Comparison of ENCODE assay signal across 24 cellular contexts in the genomic region with DNA sequence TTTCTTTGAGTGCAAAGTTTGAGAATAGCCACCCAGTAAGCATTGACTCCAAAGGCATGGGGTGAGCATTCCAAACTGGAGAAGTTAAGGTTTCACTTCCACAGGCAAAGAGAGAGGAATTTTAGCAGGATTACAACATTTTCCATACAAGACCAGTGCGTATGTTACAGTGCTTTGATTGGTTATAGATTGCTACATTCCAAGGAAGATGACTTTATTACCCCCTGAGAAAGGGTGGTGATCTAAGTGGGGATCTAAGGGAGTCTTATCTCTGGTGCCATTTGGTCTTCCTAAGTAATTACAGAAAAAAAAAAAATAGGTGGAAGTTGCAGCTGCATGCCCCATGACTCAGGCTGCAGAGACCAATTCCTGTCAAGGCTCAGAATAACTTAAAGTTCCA. TPM values are rescaled to one million over a fixed set of nuclear protein-coding genes. Genes with fewer than 3 reads are reported as not detected.
A peak's percentile ranks its signal among the peaks of the same experiment; 100 is the strongest.
DNase-seq lines count a peak whose midpoint lies in the region; ATAC-seq and TF ChIP-seq lines count a peak whose summit lies in the region.
"Had no signal": no experiment of that assay in that cellular context is flagged by ENCODE, and none has a peak within 500 bp of the region (broad histone marks: within the 10 kb centered on the region; RNA-seq: fewer than 3 reads in every experiment).

No MANE protein-coding gene starts in this region.

- no peaks in the 10 kb centered on the region for H3K9me3 ChIP-seq in vagina
- H3K9me3 ChIP-seq: mucosa of descending colon, neutrophil, SJSA1, transverse colon had no signal

- H3K4me1 ChIP-seq in vagina = no peaks in the 10 kb centered on the region
- H3K4me1 ChIP-seq: SJSA1, transverse colon had no signal

- intact Hi-C loops in vagina (cut with DNase I) = no loop called here
- intact Hi-C loops in activated naive CD4-positive, alpha-beta T cell treated with anti-CD3 and anti-CD28 coated beads for 36 hours (cut with micrococcal nuclease) = no loop called here
- intact Hi-C loops in left cardiac atrium (cut with DNase I) = no loop called here

- CTCF ChIA-PET in activated naive CD4-positive, alpha-beta T cell treated with anti-CD3 and anti-CD28 coated beads for 36 hours (lab: Charles Lee) = interaction anchor here (0.6 kb wide), 1 partner anchor 23 kb away, joined by 3 read pairs; no protein-coding TSS in a partner anchor

- peak; percentile 35 for DNase-seq in AG09309 (ENCODE audit: low read depth)
- peak; percentile 91 for DNase-seq in NCI-H226
- peak; percentile 33 for DNase-seq in dedifferentiated amniotic fluid mesenchymal stem cell (ENCODE audit: extremely low spot score)
- DNase-seq in kidney tubule cell (ENCODE audit: low spot score) = peak; percentile 29
- DNase-seq in DMS53 (lab: John Stamatoyannopoulos, UW) = no peak
- no peak for DNase-seq in vagina (ENCODE audit: extremely low spot score in 2 of 2)
- no peak for DNase-seq in activated naive CD4-positive, alpha-beta T cell treated with anti-CD3 and anti-CD28 coated beads for 36 hours
- no peak for DNase-seq in left cardiac atrium
- DNase-seq: activated B cell treated with CpG ODN at 0.5 μM for 24 hours; activated CD8-positive, alpha-beta T cell treated with anti-CD3 and anti-CD28 coated beads, Interleukin-2, amount 10 ng/mL, durations not matched to agents 7 days and 5 days; activated naive CD8-positive, alpha-beta T cell treated with anti-CD3 and anti-CD28 coated beads, Interleukin-2, amount 10 ng/mL, durations not matched to agents 7 days and 5 days; activated T-cell treated with anti-CD3 and anti-CD28 coated beads, Interleukin-2, amount 50 U/mL, for 4 hours; effector CD8-positive, alpha-beta T cell; GDM1; mucosa of descending colon; NCI-H1417 treated with DMSO at 0.1 percent for 48 hours; right cardiac atrium; stimulated activated naive CD4-positive, alpha-beta T cell treated with Interleukin-2 at 50 U/mL for 16 hours; transverse colon had no signal

- no peak for ATAC-seq in left cardiac atrium
- ATAC-seq: activated CD8-positive, alpha-beta T cell treated with anti-CD3 and anti-CD28 coated beads, Interleukin-2, amount 10 ng/mL, durations not matched to agents 7 days and 5 days; activated T-cell treated with anti-CD3 and anti-CD28 coated beads, Interleukin-2, amount 50 U/mL, for 4 hours; mucosa of descending colon; right cardiac atrium had no signal

- H3K27me3 Mint-ChIP-seq in activated naive CD4-positive, alpha-beta T cell treated with anti-CD3 and anti-CD28 coated beads for 36 hours (ENCODE audit: low read depth) = no peaks in the 10 kb centered on the region
- H3K27me3 Mint-ChIP-seq: activated B cell treated with CpG ODN at 0.5 μM for 24 hours; activated naive CD8-positive, alpha-beta T cell treated with anti-CD3 and anti-CD28 coated beads, Interleukin-2, amount 10 ng/mL, durations not matched to agents 7 days and 5 days had no signal

- H3K36me3 ChIP-seq in vagina = peaks cover 0 to 24% of the 10 kb centered on the region in 2 donors
- H3K36me3 ChIP-seq: cardiac muscle cell, neutrophil had no signal

- no peak for TF ChIP-seq CTCF in AG09309 (IDR thresholded peaks at IDR 0.05; ENCODE audit: control insufficient read depth, insufficient read depth, low read depth, low read length, missing control alignments)
- TF ChIP-seq CTCF in vagina (IDR thresholded peaks at IDR 0.05) = no peak

- H3K4me3 Mint-ChIP-seq in activated naive CD4-positive, alpha-beta T cell treated with anti-CD3 and anti-CD28 coated beads for 36 hours = no peak overlapping the region
- H3K4me3 Mint-ChIP-seq: activated B cell treated with CpG ODN at 0.5 μM for 24 hours; activated CD8-positive, alpha-beta T cell treated with anti-CD3 and anti-CD28 coated beads, Interleukin-2, amount 10 ng/mL, durations not matched to agents 7 days and 5 days; activated naive CD8-positive, alpha-beta T cell treated with anti-CD3 and anti-CD28 coated beads, Interleukin-2, amount 10 ng/mL, durations not matched to agents 7 days and 5 days; activated T-cell treated with anti-CD3 and anti-CD28 coated beads, Interleukin-2, amount 50 U/mL, for 4 hours had no signal

- no peak overlapping the region for H3K27ac ChIP-seq in vagina
- H3K27ac ChIP-seq: cardiac muscle cell, neutrophil, SJSA1, transverse colon had no signal

- no peak overlapping the region for H3K27ac Mint-ChIP-seq in activated naive CD4-positive, alpha-beta T cell treated with anti-CD3 and anti-CD28 coated beads for 36 hours
- H3K27ac Mint-ChIP-seq: activated B cell treated with CpG ODN at 0.5 μM for 24 hours; activated CD8-positive, alpha-beta T cell treated with anti-CD3 and anti-CD28 coated beads, Interleukin-2, amount 10 ng/mL, durations not matched to agents 7 days and 5 days; activated naive CD8-positive, alpha-beta T cell treated with anti-CD3 and anti-CD28 coated beads, Interleukin-2, amount 10 ng/mL, durations not matched to agents 7 days and 5 days had no signal

- H3K4me3 ChIP-seq in AG09309 (ENCODE audit: control insufficient read depth, low read depth, low read length) (no peak overlapping the region), vagina (no peak overlapping the region)
- H3K4me3 ChIP-seq: cardiac muscle cell, mucosa of descending colon, SJSA1, transverse colon had no signal

- no peaks in the 10 kb centered on the region for H3K27me3 ChIP-seq in vagina
- H3K27me3 ChIP-seq: cardiac muscle cell, neutrophil, SJSA1, transverse colon had no signal

- TF ChIP-seq POLR2A in vagina (IDR thresholded peaks at IDR 0.05) = no peak

- no peaks in the 10 kb centered on the region for H3K9me3 Mint-ChIP-seq in activated naive CD4-positive, alpha-beta T cell treated with anti-CD3 and anti-CD28 coated beads for 36 hours
- H3K9me3 Mint-ChIP-seq: activated B cell treated with CpG ODN at 0.5 μM for 24 hours; activated naive CD8-positive, alpha-beta T cell treated with anti-CD3 and anti-CD28 coated beads, Interleukin-2, amount 10 ng/mL, durations not matched to agents 7 days and 5 days; activated T-cell treated with anti-CD3 and anti-CD28 coated beads, Interleukin-2, amount 50 U/mL, for 4 hours had no signal

- H3K4me1 Mint-ChIP-seq in activated naive CD4-positive, alpha-beta T cell treated with anti-CD3 and anti-CD28 coated beads for 36 hours (ENCODE audit: low read depth) = no peaks in the 10 kb centered on the region
- H3K4me1 Mint-ChIP-seq: activated naive CD8-positive, alpha-beta T cell treated with anti-CD3 and anti-CD28 coated beads, Interleukin-2, amount 10 ng/mL, durations not matched to agents 7 days and 5 days had no signal

- peaks cover 10% of the 10 kb centered on the region for H3K36me3 Mint-ChIP-seq in activated naive CD4-positive, alpha-beta T cell treated with anti-CD3 and anti-CD28 coated beads for 36 hours (ENCODE audit: low read depth)

RNA-seq across cellular contexts. Expression of a gene that starts 11.3 kb away (rescaled TPM):
- total RNA-seq in vagina (13.8 TPM), left cardiac atrium (1 to 10 TPM; 7.0 to 9.9 TPM)
- 1 to 10 TPM; 1.8 to 2.4 TPM for total RNA-seq in activated naive CD4-positive, alpha-beta T cell treated with anti-CD3 and anti-CD28 coated beads for 36 hours

RNA-seq across cellular contexts. Expression of a gene that starts 23.2 kb away (rescaled TPM):
- total RNA-seq in vagina (10.1 TPM), left cardiac atrium (10 to 100 TPM in 1 of 2 donors, 1 to 10 TPM in 1; 6.1 to 10.3 TPM)
- 10 to 100 TPM; 11.7 to 12.3 TPM for total RNA-seq in activated naive CD4-positive, alpha-beta T cell treated with anti-CD3 and anti-CD28 coated beads for 36 hours

RNA-seq across cellular contexts. Expression of a gene that starts 24.6 kb away (rescaled TPM):
- total RNA-seq in vagina = 2.7 TPM
- not detected for total RNA-seq in activated naive CD4-positive, alpha-beta T cell treated with anti-CD3 and anti-CD28 coated beads for 36 hours
- total RNA-seq in left cardiac atrium = 10 to 100 TPM; 14.3 to 24.3 TPM
- total RNA-seq: activated CD8-positive, alpha-beta T cell treated with anti-CD3 and anti-CD28 coated beads, Interleukin-2, amount 10 ng/mL, durations not matched to agents 7 days and 5 days; transverse colon had no signal

RNA-seq across cellular contexts. Expression of a gene that starts 29.7 kb away (rescaled TPM):
- total RNA-seq in vagina (not detected), left cardiac atrium (not detected)
- total RNA-seq in activated naive CD4-positive, alpha-beta T cell treated with anti-CD3 and anti-CD28 coated beads for 36 hours = not detected
- total RNA-seq: activated B cell treated with CpG ODN at 0.5 μM for 24 hours; activated CD8-positive, alpha-beta T cell treated with anti-CD3 and anti-CD28 coated beads, Interleukin-2, amount 10 ng/mL, durations not matched to agents 7 days and 5 days; activated naive CD8-positive, alpha-beta T cell treated with anti-CD3 and anti-CD28 coated beads, Interleukin-2, amount 10 ng/mL, durations not matched to agents 7 days and 5 days; activated T-cell treated with anti-CD3 and anti-CD28 coated beads, Interleukin-2, amount 50 U/mL, for 4 hours; cardiac muscle cell; mucosa of descending colon; OCI-LY7; right cardiac atrium; SJSA1; T-helper 2 cell treated with Interferon-gamma antibody and Interleukin-4, amounts not matched to agents 100 ng/mL and 5 ng/mL, for 36 hours; transverse colon had no signal

RNA-seq across cellular contexts. Expression of a gene that starts 37.4 kb away (rescaled TPM):
- total RNA-seq in vagina = 45.9 TPM
- total RNA-seq in activated naive CD4-positive, alpha-beta T cell treated with anti-CD3 and anti-CD28 coated beads for 36 hours = 10 to 100 TPM; 74.6 to 76.5 TPM
- total RNA-seq in left cardiac atrium = 100 to 1,000 TPM in 1 of 2 donors, 10 to 100 TPM in 1; 96.3 to 107 TPM

Comparison
In these comparisons a context has a peak if more than half of its experiments do, and no peak if none do; other contexts are left out.
1. DNase-seq: peak in AG09309 (single experiment), NCI-H226 (single experiment), dedifferentiated amniotic fluid mesenchymal stem cell (single experiment) and kidney tubule cell (single experiment); none in DMS53 (single experiment), vagina (0 of 2), activated naive CD4-positive, alpha-beta T cell treated with anti-CD3 and anti-CD28 coated beads for 36 hours (single experiment) and left cardiac atrium (single experiment).